Comparison of ENCODE assay signal across 8 cellular contexts in genomic region chr1:229514578-229515275, GRCh38. TPM values are rescaled to one million over a fixed set of nuclear protein-coding genes. Genes with fewer than 3 reads are reported as not detected.
DNase-seq lines count a peak whose midpoint lies in the region; ATAC-seq, FAIRE-seq and TF ChIP-seq lines count a peak whose summit lies in the region.

No MANE protein-coding gene starts in this region.

- H3K9me3 ChIP-seq in astrocyte (ENCODE audit: insufficient read depth, low read depth, low read length) (no peaks in the 10 kb centered on the region), sigmoid colon (no peaks in the 10 kb centered on the region)

- no peaks in the 10 kb centered on the region for H3K9me3 Mint-ChIP-seq in astrocyte (ENCODE audit: unreplicated experiment)

- H4K20me1 ChIP-seq in astrocyte (ENCODE audit: insufficient read depth, low read length) = no peaks in the 10 kb centered on the region

- TF ChIP-seq CTCF in astrocyte (IDR thresholded peaks at IDR 0.05; ENCODE audit: insufficient read depth, low read depth, low read length) = peak; percentile 95
- TF ChIP-seq CTCF in sigmoid colon (IDR thresholded peaks at IDR 0.05) = peak; percentile 38 to 74 (median 54)

- H3K36me3 Mint-ChIP-seq in astrocyte (ENCODE audit: low read depth, unreplicated experiment) = peaks cover 5% of the 10 kb centered on the region

- H3K4me1 ChIP-seq in astrocyte (ENCODE audit: insufficient read depth, low read length) (peaks cover 4% of the 10 kb centered on the region), sigmoid colon (peaks cover 0 to 3% (median 0%) of the 10 kb centered on the region in 4 donors)

- no peaks in the 10 kb centered on the region for H3K27me3 ChIP-seq in astrocyte (ENCODE audit: insufficient read depth, low read length)
- no peaks in the 10 kb centered on the region for H3K27me3 ChIP-seq in sigmoid colon

- H2AFZ ChIP-seq in astrocyte (ENCODE audit: low read depth, low read length) = no peak overlapping the region

- ATAC-seq in GM21619 (IDR thresholded peaks at IDR 0.05; ENCODE audit: unreplicated experiment) (peak; percentile 79), HG03097 (IDR thresholded peaks at IDR 0.05; ENCODE audit: low FRiP score, unreplicated experiment) (no peak)

- H3K4me2 ChIP-seq in astrocyte (ENCODE audit: low read length) = no peak overlapping the region

- no peaks in the 10 kb centered on the region for H3K27me3 Mint-ChIP-seq in astrocyte (ENCODE audit: low read depth, unreplicated experiment)

- WGBS in sigmoid colon, 2 donors = 38 to 46% methylated on average over 8 of the region's 8 CpGs

- in situ Hi-C loops in Caki2 (cut with HindIII; ENCODE audit: low pct_unique_long_range_greater_than_20kb, low sequenced_read_pairs) = no loop called here

- peaks cover 4% of the 10 kb centered on the region for H3K36me3 ChIP-seq in astrocyte (ENCODE audit: insufficient read depth, low read length)
- H3K36me3 ChIP-seq in sigmoid colon = peaks cover 0 to 31% (median 3%) of the 10 kb centered on the region in 4 donors

- H3K4me1 Mint-ChIP-seq in astrocyte (ENCODE audit: low read depth, unreplicated experiment) = peaks cover 4% of the 10 kb centered on the region

- no peak overlapping the region for H3K9ac ChIP-seq in astrocyte (ENCODE audit: low read length)

- no peaks in the 10 kb centered on the region for H3K79me2 ChIP-seq in astrocyte (ENCODE audit: insufficient read depth, low read length)

- no peak overlapping the region for H3K27ac Mint-ChIP-seq in astrocyte (ENCODE audit: unreplicated experiment)

- H3K4me3 Mint-ChIP-seq in astrocyte (ENCODE audit: unreplicated experiment) = peak overlapping the region; percentile 35

- H3K27ac ChIP-seq in astrocyte (ENCODE audit: low read depth, low read length) (no peak overlapping the region), sigmoid colon (no peak overlapping the region)

- TF ChIP-seq EP300 in sigmoid colon (IDR thresholded peaks at IDR 0.05) = no peak

- peak; percentile 80 for FAIRE-seq in astrocyte (lab: Jason Lieb, UNC)

- H3K4me3 ChIP-seq in astrocyte (ENCODE audit: insufficient read depth, low read depth, low read length) = no peak overlapping the region
- H3K4me3 ChIP-seq in sigmoid colon = no peak overlapping the region

- TF ChIP-seq POLR2A in sigmoid colon (IDR thresholded peaks at IDR 0.05) = no peak

- intact Hi-C loops in sigmoid colon (cut with DNase I) = loop anchor here (10.0 kb wide), 1 partner anchor 260 kb away; no protein-coding TSS in a partner anchor

- DNase-seq in Caki2 (ENCODE audit: low read depth) = peak; percentile 47
- peak; percentile 5 for DNase-seq in NCI-H1105 (lab: John Stamatoyannopoulos, UW)
- peak; percentile 50 for DNase-seq in T follicular helper cell (ENCODE audit: low read depth)
- DNase-seq in astrocyte (ENCODE audit: low read depth) = peak; percentile 54
- DNase-seq in hepatic stellate cell (ENCODE audit: low spot score) = peak; percentile 75
- peak; percentile 73 for DNase-seq in sigmoid colon

RNA-seq across cellular contexts. Expression of gene NUP133, which starts 6.6 kb away (rescaled TPM):
- total RNA-seq in Caki2 (2014; rRNA removed; shearing (Covaris generic); ENCODE audit: low replicate concordance) = 18.9 and 22.5 TPM in 2 replicates
- total RNA-seq in astrocyte (34.4 and 35.1 TPM in 2 replicates), sigmoid colon (10 to 100 TPM; 23.7 to 31.7 (median 27.6) TPM)
- polyA plus RNA-seq in sigmoid colon = 10 to 100 TPM in 1 of 3 donors, 1 to 10 TPM in 2; 4.8 to 12.9 (median 6.9) TPM

RNA-seq across cellular contexts. Expression of gene ABCB10, which starts 43.8 kb away (rescaled TPM):
- 12.3 and 15.5 TPM in 2 replicates for total RNA-seq in Caki2 (2014; rRNA removed; shearing (Covaris generic); ENCODE audit: low replicate concordance)
- 16.4 and 19.7 TPM in 2 replicates for total RNA-seq in astrocyte
- total RNA-seq in sigmoid colon = 10 to 100 TPM; 12.1 to 19.4 (median 16.5) TPM
- polyA plus RNA-seq in sigmoid colon = 1 to 10 TPM; 4.4 to 9.6 (median 5.4) TPM

Comparison
In these comparisons a context has a peak if more than half of its experiments do, and no peak if none do; other contexts are left out.
1. DNase-seq: peak in every context shown above with its lines; median percentile 75 in hepatic stellate cell; 73 in sigmoid colon; 54 in astrocyte; 50 in T follicular helper cell; 47 in Caki2; 5 in NCI-H1105.